11 cellular contexts compared by ENCODE assay signal in genomic region chr16:25155553-25156460, GRCh38. TPM values are rescaled to one million over a fixed set of nuclear protein-coding genes. Genes with fewer than 3 reads are reported as not detected.
DNase-seq lines count a peak whose midpoint lies in the region; ATAC-seq and TF ChIP-seq lines count a peak whose summit lies in the region.
"Had no signal": no experiment of that assay in that cellular context is flagged by ENCODE, and none has a peak within 500 bp of the region (broad histone marks: within the 10 kb centered on the region; RNA-seq: fewer than 3 reads in every experiment).

No MANE protein-coding gene starts in this region.

- no peak overlapping the region for H3K27ac ChIP-seq in CD4-positive, alpha-beta T cell (ENCODE audit: low read depth, low read length)
- H3K27ac ChIP-seq: KMS-11, SK-N-MC had no signal

- ATAC-seq in HG03159 (IDR thresholded peaks at IDR 0.05; ENCODE audit: unreplicated experiment), result no peak
- no peak for ATAC-seq in CD4-positive, alpha-beta T cell (ENCODE audit: poor library complexity)

- no peaks in the 10 kb centered on the region for H3K9me3 Mint-ChIP-seq in stimulated activated naive CD8-positive, alpha-beta T cell treated with anti-CD3 and anti-CD28 coated beads, Interleukin-15, Interleukin-2, amounts not matched to agents 100 ng/mL and 50 ng/mL, for 24 hours
- no peaks in the 10 kb centered on the region for H3K9me3 Mint-ChIP-seq in CD4-positive, alpha-beta T cell

- POLR2A ChIA-PET in CD4-positive, alpha-beta T cell (lab: Charles Lee), result no interaction called here

- TF ChIP-seq CTCF in CD4-positive, alpha-beta T cell (IDR thresholded peaks at IDR 0.05), result no peak

- CTCF ChIA-PET in CD4-positive, alpha-beta T cell (lab: Charles Lee), result no interaction called here

- no peaks in the 10 kb centered on the region for H3K27me3 Mint-ChIP-seq in stimulated activated naive CD8-positive, alpha-beta T cell treated with anti-CD3 and anti-CD28 coated beads, Interleukin-15, Interleukin-2, amounts not matched to agents 100 ng/mL and 50 ng/mL, for 24 hours
- H3K27me3 Mint-ChIP-seq in CD4-positive, alpha-beta T cell, result no peaks in the 10 kb centered on the region

- peak overlapping the region; percentile 49 for H3K4me3 Mint-ChIP-seq in stimulated activated naive CD8-positive, alpha-beta T cell treated with anti-CD3 and anti-CD28 coated beads, Interleukin-15, Interleukin-2, amounts not matched to agents 100 ng/mL and 50 ng/mL, for 24 hours
- no peak overlapping the region for H3K4me3 Mint-ChIP-seq in CD4-positive, alpha-beta T cell

- peaks cover 26% of the 10 kb centered on the region for H3K4me1 Mint-ChIP-seq in stimulated activated naive CD8-positive, alpha-beta T cell treated with anti-CD3 and anti-CD28 coated beads, Interleukin-15, Interleukin-2, amounts not matched to agents 100 ng/mL and 50 ng/mL, for 24 hours (ENCODE audit: low read depth)
- no peaks in the 10 kb centered on the region for H3K4me1 Mint-ChIP-seq in CD4-positive, alpha-beta T cell (ENCODE audit: low read depth)

- DNase-seq in activated T-cell treated with anti-CD3 and anti-CD28 coated beads for 48 hours (ENCODE audit: low read depth) (peak; percentile 30), kidney glomerular epithelial cell (lab: John Stamatoyannopoulos, UW) (peak; percentile 54), T-helper 9 cell (no peak)
- DNase-seq in activated T-cell treated with anti-CD3 and anti-CD28 coated beads, Interleukin-2, amount 50 U/mL, for 1 hour, result no peak
- DNase-seq in activated T-cell treated with anti-CD3 and anti-CD28 coated beads, Interleukin-2, amount 50 U/mL, for 48 hours, result peak; percentile 50 to 51
- DNase-seq in CD4-positive, alpha-beta T cell, result no peak
- DNase-seq: stimulated activated naive CD4-positive, alpha-beta T cell treated with Interleukin-2 at 50 U/mL for 16 hours had no signal

- H3K36me3 Mint-ChIP-seq in stimulated activated naive CD8-positive, alpha-beta T cell treated with anti-CD3 and anti-CD28 coated beads, Interleukin-15, Interleukin-2, amounts not matched to agents 100 ng/mL and 50 ng/mL, for 24 hours (ENCODE audit: low read depth), result peaks cover 50% of the 10 kb centered on the region
- H3K36me3 Mint-ChIP-seq in CD4-positive, alpha-beta T cell (ENCODE audit: low read depth), result peaks cover 81% of the 10 kb centered on the region

- intact Hi-C loops in CD4-positive, alpha-beta T cell (cut with DNase I, micrococcal nuclease), result no loop called here

- H3K9me3 ChIP-seq in CD4-positive, alpha-beta T cell (ENCODE audit: control insufficient read depth, low read length), result no peaks in the 10 kb centered on the region

- peak overlapping the region; percentile 91 for H3K27ac Mint-ChIP-seq in stimulated activated naive CD8-positive, alpha-beta T cell treated with anti-CD3 and anti-CD28 coated beads, Interleukin-15, Interleukin-2, amounts not matched to agents 100 ng/mL and 50 ng/mL, for 24 hours
- no peak overlapping the region for H3K27ac Mint-ChIP-seq in CD4-positive, alpha-beta T cell

- no peaks in the 10 kb centered on the region for H3K27me3 ChIP-seq in CD4-positive, alpha-beta T cell (ENCODE audit: control insufficient read depth, insufficient read depth, low read length)

RNA-seq across cellular contexts. Expression of gene LCMT1, which starts 44.3 kb away (rescaled TPM):
- 10 to 100 TPM; 22.5 to 28.2 TPM for total RNA-seq in CD4-positive, alpha-beta T cell

Comparison
In these comparisons a context has a peak if more than half of its experiments do, and no peak if none do; other contexts are left out.
1. DNase-seq: peak in activated T-cell treated with anti-CD3 and anti-CD28 coated beads for 48 hours (single experiment), activated T-cell treated with anti-CD3 and anti-CD28 coated beads, Interleukin-2, amount 50 U/mL, for 48 hours (2 of 2) and kidney glomerular epithelial cell (single experiment); none in activated T-cell treated with anti-CD3 and anti-CD28 coated beads, Interleukin-2, amount 50 U/mL, for 1 hour (single experiment), T-helper 9 cell (single experiment) and CD4-positive, alpha-beta T cell (0 of 10).